19 cellular contexts compared by ENCODE assay signal in genomic region chr11:95392644-95393043, GRCh38.
A peak's percentile ranks its signal among the peaks of the same experiment; 100 is the strongest.
DNase-seq lines count a peak whose midpoint lies in the region; ATAC-seq and TF ChIP-seq lines count a peak whose summit lies in the region.
"Had no signal": no experiment of that assay in that cellular context is flagged by ENCODE, and none has a peak within 500 bp of the region (broad histone marks: within the 10 kb centered on the region; RNA-seq: fewer than 3 reads in every experiment).

No MANE protein-coding gene starts in this region.

- H3K27me3 Mint-ChIP-seq in MCF 10A (ENCODE audit: insufficient read depth, unreplicated experiment) = no peaks in the 10 kb centered on the region
- H3K27me3 Mint-ChIP-seq in neural progenitor cell (ENCODE audit: insufficient read depth, low read depth) = no peaks in the 10 kb centered on the region
- H3K27me3 Mint-ChIP-seq: CD4-positive, alpha-beta memory T cell had no signal

- H3K27ac Mint-ChIP-seq in MCF 10A (ENCODE audit: low read depth, unreplicated experiment) (no peak overlapping the region), neural progenitor cell (no peak overlapping the region)
- H3K27ac Mint-ChIP-seq: CD14-positive monocyte; CD4-positive, alpha-beta memory T cell had no signal

- POLR2A ChIA-PET in MCF 10A (lab: Yijun Ruan, JAX) = no interaction called here

- H3K4me1 ChIP-seq in mammary epithelial cell (ENCODE audit: insufficient read depth, low read length) = no peaks in the 10 kb centered on the region
- peaks cover 9% of the 10 kb centered on the region for H3K4me1 ChIP-seq in neural progenitor cell
- H3K4me1 ChIP-seq: A549, BLaER1 had no signal

- DNase-seq in mammary epithelial cell (no peak), MCF 10A (ENCODE audit: unreplicated experiment) (no peak), iPS-NIHi11 (ENCODE audit: low spot score) (peak; percentile 26), neural progenitor cell (ENCODE audit: low spot score) (no peak), Ammon's horn (ENCODE audit: low spot score) (no peak), anterior cingulate cortex (lab: John Stamatoyannopoulos, UW) (no peak)
- DNase-seq: AML-193; CD4-positive, alpha-beta memory T cell; DMS79 treated with DMSO at 0.1 percent for 48 hours; GF-D8; GM23248; HCEC 1CT had no signal

- H3K9me3 ChIP-seq in mammary epithelial cell (replicated peaks; ENCODE audit: insufficient read depth, low read length) (no peaks in the 10 kb centered on the region), neural progenitor cell (ENCODE audit: low read depth) (no peaks in the 10 kb centered on the region)
- H3K9me3 ChIP-seq: A549, BLaER1 had no signal

- H3K9ac ChIP-seq in mammary epithelial cell (ENCODE audit: insufficient read depth, low read length) (no peak overlapping the region), neural progenitor cell (no peak overlapping the region)
- H3K9ac ChIP-seq: BLaER1, GM23248 had no signal

- BruUV-seq in mammary epithelial cell (replicated peaks; lab: Mats Ljungman, UMichigan) = no TSS peak
- BruUV-seq in MCF 10A (replicated peaks; lab: Mats Ljungman, UMichigan) = no TSS peak

- intact Hi-C loops in mammary epithelial cell (cut with micrococcal nuclease) (no loop called here), MCF 10A (cut with micrococcal nuclease) (no loop called here)

- H3K36me3 ChIP-seq in mammary epithelial cell (ENCODE audit: insufficient read depth, low read length) (no peaks in the 10 kb centered on the region), neural progenitor cell (peaks cover 5% of the 10 kb centered on the region)
- H3K36me3 ChIP-seq: BLaER1 had no signal

- no peaks in the 10 kb centered on the region for H3K79me2 ChIP-seq in mammary epithelial cell (ENCODE audit: insufficient read depth, low read length)
- no peaks in the 10 kb centered on the region for H3K79me2 ChIP-seq in neural progenitor cell (ENCODE audit: low read depth)

- H3K27me3 ChIP-seq in mammary epithelial cell (ENCODE audit: insufficient read depth, low read length) (no peaks in the 10 kb centered on the region), neural progenitor cell (no peaks in the 10 kb centered on the region)
- H3K27me3 ChIP-seq: BLaER1 had no signal

- ATAC-seq in HG02798 (IDR thresholded peaks at IDR 0.05; ENCODE audit: poor library complexity, unreplicated experiment) = no peak
- ATAC-seq: A549, K562 had no signal

- H3K4me3 ChIP-seq in mammary epithelial cell (replicated peaks in 1 of 3; ENCODE audit: insufficient read depth in 1 of 3, low read depth in 2 of 3, low read length in 3 of 3) (no peak overlapping the region), neural progenitor cell (no peak overlapping the region)
- H3K4me3 ChIP-seq: A549, BLaER1, GM23248, K562 had no signal

- H4K20me1 ChIP-seq in mammary epithelial cell (ENCODE audit: insufficient read depth, low read length) (no peaks in the 10 kb centered on the region), neural progenitor cell (ENCODE audit: low read depth) (no peaks in the 10 kb centered on the region)
- H4K20me1 ChIP-seq: BLaER1 had no signal

- H3K4me1 Mint-ChIP-seq in MCF 10A (ENCODE audit: insufficient read depth, unreplicated experiment) (no peaks in the 10 kb centered on the region), neural progenitor cell (no peaks in the 10 kb centered on the region)
- H3K4me1 Mint-ChIP-seq: CD4-positive, alpha-beta memory T cell had no signal

- H3K4me2 ChIP-seq in mammary epithelial cell (ENCODE audit: insufficient read depth, low read depth, low read length) (no peak overlapping the region), neural progenitor cell (no peak overlapping the region)
- H3K4me2 ChIP-seq: A549, BLaER1 had no signal

- CTCF ChIA-PET in mammary epithelial cell (lab: Charles Lee; ENCODE audit: low non-redundant PET) = no interaction called here
- CTCF ChIA-PET in MCF 10A (lab: Yijun Ruan, JAX) = no interaction called here

- H3K9me3 Mint-ChIP-seq in MCF 10A (ENCODE audit: unreplicated experiment) (no peaks in the 10 kb centered on the region), neural progenitor cell (peaks cover 5% of the 10 kb centered on the region)

- H3K4me3 Mint-ChIP-seq in MCF 10A (ENCODE audit: unreplicated experiment) (no peak overlapping the region), neural progenitor cell (no peak overlapping the region)
- H3K4me3 Mint-ChIP-seq: CD14-positive monocyte; CD4-positive, alpha-beta memory T cell had no signal

- in situ Hi-C loops in mammary epithelial cell (cut with MboI; ENCODE audit: low sequenced_read_pairs in 2 of 2) = no loop called here

- 79% methylated on average over 1 of the region's 1 CpG for WGBS in mammary epithelial cell (ENCODE audit: low coverage, missing lambda C conversion rate)

- H3F3A ChIP-seq in neural progenitor cell (ENCODE audit: low read depth) = no peaks in the 10 kb centered on the region

- dilution Hi-C loops in mammary epithelial cell (cut with HindIII; ENCODE audit: low sequenced_read_pairs) = no loop called here

- TF ChIP-seq CTCF in mammary epithelial cell (conservative IDR thresholded peaks at IDR 0.05 in 1 of 2, IDR thresholded peaks at IDR 0.05 in 1 of 2; ENCODE audit: extremely low read depth in 1 of 2, insufficient read depth in 1 of 2, low read depth in 1 of 2, low read length in 2 of 2) (no peak), MCF 10A (IDR thresholded peaks at IDR 0.05; ENCODE audit: unreplicated experiment) (no peak), neural progenitor cell (IDR thresholded peaks at IDR 0.05) (no peak)

- H2AFZ ChIP-seq in mammary epithelial cell (ENCODE audit: low read depth, low read length) (peak overlapping the region; percentile 38), neural progenitor cell (replicated peaks) (peak overlapping the region; percentile 14)
- H2AFZ ChIP-seq: GM23248 had no signal

- H3K36me3 Mint-ChIP-seq in MCF 10A (ENCODE audit: insufficient read depth, unreplicated experiment) (no peaks in the 10 kb centered on the region), neural progenitor cell (no peaks in the 10 kb centered on the region)
- H3K36me3 Mint-ChIP-seq: CD14-positive monocyte; CD4-positive, alpha-beta memory T cell had no signal

- H3K27ac ChIP-seq in mammary epithelial cell (ENCODE audit: insufficient read depth, low read depth, low read length) (no peak overlapping the region), neural progenitor cell (no peak overlapping the region)
- H3K27ac ChIP-seq: 22Rv1, A549, BLaER1, GM23248, HL-60 had no signal
